28 cellular contexts compared by ENCODE assay signal in the genomic region with DNA sequence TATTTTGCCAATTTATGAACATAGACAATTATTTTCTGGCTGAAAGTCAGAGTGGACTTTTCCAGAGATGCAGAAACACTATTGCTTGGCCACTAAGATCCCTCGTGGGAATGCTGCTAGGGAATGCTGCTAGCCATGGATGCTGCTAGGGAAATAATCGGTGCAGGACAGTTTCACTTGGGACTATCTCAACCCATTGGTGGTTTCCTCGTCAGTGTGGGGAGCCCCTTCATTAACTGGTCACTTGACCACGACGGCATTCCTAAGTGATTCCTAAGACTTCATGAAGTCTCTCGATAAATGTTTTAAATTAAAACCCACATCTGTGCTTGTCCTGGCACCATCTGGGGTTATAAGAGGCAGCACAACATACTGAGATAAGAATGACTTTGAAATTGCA.
DNase-seq lines count a peak whose midpoint lies in the region; ATAC-seq, FAIRE-seq and TF ChIP-seq lines count a peak whose summit lies in the region.
"Had no signal": no experiment of that assay in that cellular context is flagged by ENCODE, and none has a peak within 500 bp of the region (broad histone marks: within the 10 kb centered on the region; RNA-seq: fewer than 3 reads in every experiment).

No MANE protein-coding gene starts in this region.

- no peaks in the 10 kb centered on the region for H3K79me2 ChIP-seq in astrocyte (ENCODE audit: insufficient read depth, low read length)
- H3K79me2 ChIP-seq: parathyroid adenoma had no signal

- peak overlapping the region; percentile 6 for H3K4me2 ChIP-seq in astrocyte (ENCODE audit: low read length)

- H3K36me3 Mint-ChIP-seq in astrocyte (ENCODE audit: low read depth, unreplicated experiment) = no peaks in the 10 kb centered on the region

- H3K9me3 Mint-ChIP-seq in astrocyte (ENCODE audit: unreplicated experiment) = peaks cover 2% of the 10 kb centered on the region

- no peak overlapping the region for H3K4me3 ChIP-seq in astrocyte (ENCODE audit: insufficient read depth, low read depth, low read length)
- H3K4me3 ChIP-seq: sigmoid colon, SJSA1, thyroid gland had no signal

- peaks cover 6% of the 10 kb centered on the region for H3K9me3 ChIP-seq in astrocyte (ENCODE audit: insufficient read depth, low read depth, low read length)
- H3K9me3 ChIP-seq: SJSA1, thyroid gland had no signal

- FAIRE-seq in astrocyte (lab: Jason Lieb, UNC) = no peak
- FAIRE-seq: H54 had no signal

- H3K27ac Mint-ChIP-seq in astrocyte (ENCODE audit: unreplicated experiment) = no peak overlapping the region
- H3K27ac Mint-ChIP-seq: effector memory CD8-positive, alpha-beta T cell; memory B cell had no signal

- peaks cover 4% of the 10 kb centered on the region for H3K27me3 Mint-ChIP-seq in astrocyte (ENCODE audit: low read depth, unreplicated experiment)

- H3K9ac ChIP-seq in astrocyte (ENCODE audit: low read length) = no peak overlapping the region
- H3K9ac ChIP-seq: parathyroid adenoma had no signal

- no peak overlapping the region for H2AFZ ChIP-seq in astrocyte (ENCODE audit: low read depth, low read length)
- H2AFZ ChIP-seq: parathyroid adenoma had no signal

- H3K27me3 ChIP-seq in astrocyte (ENCODE audit: insufficient read depth, low read length) = peaks cover 32% of the 10 kb centered on the region
- H3K27me3 ChIP-seq: sigmoid colon, SJSA1, thyroid gland had no signal

- DNase-seq in AG08395 (ENCODE audit: low spot score) = peak; percentile 15
- DNase-seq in ELR (ENCODE audit: low read depth) = peak; percentile 70
- DNase-seq in astrocyte (ENCODE audit: low read depth) = peak; percentile 62
- DNase-seq in myocyte (ENCODE audit: low read depth) = peak; percentile 44
- DNase-seq in activated CD4-positive, CD25-positive, alpha-beta regulatory T cell treated with anti-CD3 and anti-CD28 coated beads, Interleukin-2, amount 50 U/mL, for 72 hours = no peak
- DNase-seq in substantia nigra (lab: John Stamatoyannopoulos, UW) = no peak
- DNase-seq in Ammon's horn (ENCODE audit: low spot score) = no peak
- DNase-seq: activated CD4-positive, alpha-beta T cell treated with anti-CD3 and anti-CD28 coated beads, Interleukin-2, amount 50 U/mL, for 48 hours; activated naive CD4-positive, alpha-beta T cell treated with Interleukin-2 at 50 U/mL for 16 hours; activated T-cell treated with anti-CD3 and anti-CD28 coated beads, Interleukin-2, amount 50 U/mL, for 1 hour; anterior cingulate cortex; DMS53; effector memory CD8-positive, alpha-beta T cell; hypothalamus; KG1; naive thymus-derived CD4-positive, alpha-beta T cell; NCI-H187 treated with DMSO at 0.1 percent for 48 hours; NCI-H226; NCI-H82; sigmoid colon; thyroid gland; WERI-Rb-1 had no signal

- H3K4me1 Mint-ChIP-seq in astrocyte (ENCODE audit: low read depth, unreplicated experiment) = peaks cover 16% of the 10 kb centered on the region

- no peak for ATAC-seq in HG03442 (IDR thresholded peaks at IDR 0.05; ENCODE audit: unreplicated experiment)
- ATAC-seq: effector memory CD8-positive, alpha-beta T cell; foreskin keratinocyte; naive thymus-derived CD4-positive, alpha-beta T cell had no signal

- no peak overlapping the region for H3K4me3 Mint-ChIP-seq in astrocyte (ENCODE audit: unreplicated experiment)
- H3K4me3 Mint-ChIP-seq: effector memory CD8-positive, alpha-beta T cell; memory B cell had no signal

- no peaks in the 10 kb centered on the region for H4K20me1 ChIP-seq in astrocyte (ENCODE audit: insufficient read depth, low read length)

- TF ChIP-seq CTCF in astrocyte (IDR thresholded peaks at IDR 0.05; ENCODE audit: insufficient read depth, low read depth, low read length) = no peak

- H3K36me3 ChIP-seq in astrocyte (ENCODE audit: insufficient read depth, low read length) = no peaks in the 10 kb centered on the region
- H3K36me3 ChIP-seq: sigmoid colon, SJSA1, thyroid gland, WERI-Rb-1 had no signal

- H3K4me1 ChIP-seq in astrocyte (ENCODE audit: insufficient read depth, low read length) = peaks cover 17% of the 10 kb centered on the region
- H3K4me1 ChIP-seq: parathyroid adenoma, SJSA1 had no signal

- H3K27ac ChIP-seq in astrocyte (ENCODE audit: low read depth, low read length) = no peak overlapping the region
- H3K27ac ChIP-seq in substantia nigra (ENCODE audit: low read depth, low read length, poor library complexity, severe bottlenecking) = no peak overlapping the region
- H3K27ac ChIP-seq: foreskin keratinocyte, parathyroid adenoma, SJSA1, thyroid gland, WERI-Rb-1 had no signal

Comparison
In these comparisons a context has a peak if more than half of its experiments do, and no peak if none do; other contexts are left out.
1. DNase-seq: peak in AG08395 (single experiment), ELR (single experiment), astrocyte (single experiment) and myocyte (single experiment); none in activated CD4-positive, CD25-positive, alpha-beta regulatory T cell treated with anti-CD3 and anti-CD28 coated beads, Interleukin-2, amount 50 U/mL, for 72 hours (single experiment), substantia nigra (0 of 49) and Ammon's horn (single experiment).